Comparison of ENCODE assay signal across 24 cellular contexts in the genomic region with DNA sequence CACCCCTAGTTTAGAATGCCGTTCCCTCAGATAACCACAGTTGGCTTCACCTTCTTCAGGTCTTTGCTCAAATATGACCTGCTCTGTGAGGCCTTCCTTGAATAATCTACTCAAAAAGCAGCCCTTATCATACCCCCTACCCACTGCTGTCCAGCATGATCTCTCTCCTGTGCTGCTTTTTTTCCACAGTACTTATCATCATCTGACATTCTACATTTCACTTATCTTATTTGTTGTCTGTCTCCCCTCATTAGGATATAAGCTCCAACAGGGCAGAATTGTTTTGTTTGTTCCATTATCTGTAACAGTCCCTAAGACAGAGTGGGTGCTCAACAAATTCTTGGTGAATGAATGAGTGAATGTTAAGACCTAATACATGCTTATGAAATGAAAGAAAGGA. TPM values are rescaled to one million over a fixed set of nuclear protein-coding genes. Genes with fewer than 3 reads are reported as not detected.
A peak's percentile ranks its signal among the peaks of the same experiment; 100 is the strongest.
DNase-seq lines count a peak whose midpoint lies in the region; ATAC-seq, FAIRE-seq and TF ChIP-seq lines count a peak whose summit lies in the region.
"Had no signal": no experiment of that assay in that cellular context is flagged by ENCODE, and none has a peak within 500 bp of the region (broad histone marks: within the 10 kb centered on the region; RNA-seq: fewer than 3 reads in every experiment).

No MANE protein-coding gene starts in this region.

- ATAC-seq in K562: peak; percentile 72
- no peak for ATAC-seq in natural killer cell treated with Interleukin-12 subunit alpha and Interleukin-12 subunit beta and Interleukin-15 and Interleukin-18, amount 100 ng/mL, for 72 hours
- ATAC-seq: GM12878, mucosa of descending colon had no signal

- no TSS peak for BruUV-seq in K562 (replicated peaks; lab: Mats Ljungman, UMichigan)

- no peaks in the 10 kb centered on the region for H3K9me3 ChIP-seq in CD4-positive, alpha-beta memory T cell (ENCODE audit: control insufficient read depth in 1 of 2, low read length in 2 of 2)
- H3K9me3 ChIP-seq in K562 (replicated peaks; ENCODE audit: control insufficient read depth, insufficient read depth, low read depth, low read length): 0 out of 2 replicates have a peak, but pooled peaks cover 4% of the 10 kb centered on the region
- H3K9me3 ChIP-seq: Caco-2, left lung, mucosa of descending colon, neutrophil, tibial artery had no signal

- peaks cover 72% of the 10 kb centered on the region for H3K4me1 ChIP-seq in CD4-positive, alpha-beta memory T cell (ENCODE audit: insufficient read depth, low read length)
- H3K4me1 ChIP-seq in K562 (replicated peaks in 1 of 2; ENCODE audit: control insufficient read depth in 2 of 2, insufficient read depth in 2 of 2, low read length in 2 of 2): peaks cover 14 to 66% of the 10 kb centered on the region in 2 experiments

- intact Hi-C loops in CD4-positive, alpha-beta memory T cell (cut with micrococcal nuclease): no loop called here
- intact Hi-C loops in K562 (cut with micrococcal nuclease): no loop called here

- in situ Hi-C loops in K562 (cut with MboI): no loop called here

- no peak for TF ChIP-seq RAD21 in K562 (CRISPR knock-in tag; conservative IDR thresholded peaks at IDR 0.05 in 1 of 2, IDR thresholded peaks at IDR 0.05 in 1 of 2)

- TF ChIP-seq CTCF in K562 (IDR thresholded peaks at IDR 0.05 in 2 of 3, conservative IDR thresholded peaks at IDR 0.05 in 1 of 3; ENCODE audit: insufficient read depth in 2 of 3, low read depth in 1 of 3, low read length in 3 of 3): no peak
- no peak for TF ChIP-seq CTCF in RWPE1 (conservative IDR thresholded peaks at IDR 0.05; ENCODE audit: low read depth)

- CTCF ChIA-PET in CD4-positive, alpha-beta memory T cell (lab: Charles Lee; ENCODE audit: partially characterized antibody): no interaction called here
- CTCF ChIA-PET in K562 (lab: Yijun Ruan, JAX; ENCODE audit: low intra/inter-chr PET ratio): no interaction called here
- CTCF ChIA-PET in RWPE1 (lab: Yijun Ruan, JAX): no interaction called here

- no peak for DNase-seq in CD4-positive, alpha-beta memory T cell
- DNase-seq in HUDEP-2 (lab: John Stamatoyannopoulos, UW; ENCODE audit: unreplicated experiment in 76 of 76) (peak in 45 of 76 experiments; percentile 27 to 88 (median 63)), K562 (ENCODE audit: extremely low read depth in 1 of 4, low spot score in 3 of 4) (peak; percentile 33 to 76 (median 54)), RWPE1 (ENCODE audit: low spot score) (no peak), NCI-H1417 treated with DMSO at 0.1 percent for 48 hours (lab: John Stamatoyannopoulos, UW) (no peak), NCI-H82 (lab: John Stamatoyannopoulos, UW) (no peak)
- DNase-seq in natural killer cell treated with Interleukin-12 subunit alpha and Interleukin-12 subunit beta and Interleukin-15 and Interleukin-18, amount 100 ng/mL, for 72 hours (ENCODE audit: low spot score): no peak
- DNase-seq: activated CD4-positive, CD25-positive, alpha-beta regulatory T cell treated with anti-CD3 and anti-CD28 coated beads, Interleukin-2, amount 50 U/mL, for 72 hours; activated CD8-positive, alpha-beta memory T cell treated with anti-CD3 and anti-CD28 coated beads for 24 hours; brain microvascular endothelial cell; Caco-2; DND-41; HCEC 1CT; left lung; mucosa of descending colon; NCI-H1694 treated with DMSO at 0.1 percent for 48 hours; small intestine; T1000; tibial artery had no signal

- no peaks in the 10 kb centered on the region for H4K20me1 ChIP-seq in K562 (replicated peaks; ENCODE audit: control insufficient read depth, insufficient read depth, low read length)

- H3K9me3 Mint-ChIP-seq in CD4-positive, alpha-beta memory T cell: no peaks in the 10 kb centered on the region
- H3K9me3 Mint-ChIP-seq in natural killer cell treated with Interleukin-12 subunit alpha and Interleukin-12 subunit beta and Interleukin-15 and Interleukin-18, amount 100 ng/mL, for 72 hours: no peaks in the 10 kb centered on the region
- H3K9me3 Mint-ChIP-seq: stimulated activated naive CD8-positive, alpha-beta T cell treated with anti-CD3 and anti-CD28 coated beads, Interleukin-15, Interleukin-2, amounts not matched to agents 100 ng/mL and 50 ng/mL, for 24 hours had no signal

- no peak overlapping the region for H3K4me3 ChIP-seq in CD4-positive, alpha-beta memory T cell (ENCODE audit: low read length in 2 of 2)
- H3K4me3 ChIP-seq in K562: no peak overlapping the region
- H3K4me3 ChIP-seq: coronary artery, GM12878, left lung, mucosa of descending colon, tibial artery had no signal

- H3K9ac ChIP-seq in K562 (ENCODE audit: insufficient read depth in 1 of 2, low read depth in 2 of 2, low read length in 2 of 2): peak overlapping the region in 1 of 2 experiments; percentile 19; a peak in 1 of 4 replicates

- peaks cover 62 to 87% (median 77%) of the 10 kb centered on the region in 4 donors for H3K4me1 Mint-ChIP-seq in CD4-positive, alpha-beta memory T cell
- peaks cover 65 to 78% of the 10 kb centered on the region in 2 donors for H3K4me1 Mint-ChIP-seq in natural killer cell treated with Interleukin-12 subunit alpha and Interleukin-12 subunit beta and Interleukin-15 and Interleukin-18, amount 100 ng/mL, for 72 hours (ENCODE audit: low read depth in 2 of 2)

- POLR2A ChIA-PET in CD4-positive, alpha-beta memory T cell (lab: Charles Lee; ENCODE audit: partially characterized antibody): interaction anchor here (1.3 kb wide), 1 partner anchor 18 kb away, joined by 4 read pairs; the partner anchor contains the start of gene USP24
- POLR2A ChIA-PET in K562 (lab: Yijun Ruan, JAX) (interaction anchor here (1.5 to 2.3 kb wide), 4 partner anchors 9 to 17 kb away, joined by 4 to 9 read pairs (median 6); no protein-coding TSS in a partner anchor), RWPE1 (lab: Yijun Ruan, JAX; ENCODE audit: low non-redundant PET) (no interaction called here)

- H3K9me1 ChIP-seq in K562 (ENCODE audit: control insufficient read depth, insufficient read depth, low read length): no peaks in the 10 kb centered on the region

- peak; percentile 73 for FAIRE-seq in K562 (lab: Jason Lieb, UNC)
- FAIRE-seq: endometrium, GM12878, small intestine had no signal

- H3K4me2 ChIP-seq in K562 (ENCODE audit: insufficient read depth, low read length): peak overlapping the region; percentile 66

- no peak overlapping the region for H2AFZ ChIP-seq in K562 (ENCODE audit: low read depth, low read length)

- H3K36me3 Mint-ChIP-seq in CD4-positive, alpha-beta memory T cell: peaks cover 13 to 20% of the 10 kb centered on the region in 2 donors
- H3K36me3 Mint-ChIP-seq in natural killer cell treated with Interleukin-12 subunit alpha and Interleukin-12 subunit beta and Interleukin-15 and Interleukin-18, amount 100 ng/mL, for 72 hours: peaks cover 10% of the 10 kb centered on the region

- no peak overlapping the region for H3K27ac ChIP-seq in CD4-positive, alpha-beta memory T cell (ENCODE audit: low read depth, low read length)
- H3K27ac ChIP-seq in K562 (ENCODE audit: extremely low read depth, low read depth, low read length) (peak overlapping the region; percentile 75), RWPE1 (no peak overlapping the region)
- H3K27ac ChIP-seq: brain microvascular endothelial cell, coronary artery, neutrophil, tibial artery had no signal

- H3K4me3 Mint-ChIP-seq in CD4-positive, alpha-beta memory T cell: peak overlapping the region in 4 of 8 donors; percentile 1 to 43 (median 20)
- H3K4me3 Mint-ChIP-seq in natural killer cell treated with Interleukin-12 subunit alpha and Interleukin-12 subunit beta and Interleukin-15 and Interleukin-18, amount 100 ng/mL, for 72 hours: peak overlapping the region; percentile 14
- H3K4me3 Mint-ChIP-seq: stimulated activated naive CD8-positive, alpha-beta T cell treated with anti-CD3 and anti-CD28 coated beads, Interleukin-15, Interleukin-2, amounts not matched to agents 100 ng/mL and 50 ng/mL, for 24 hours had no signal

- H3K79me2 ChIP-seq in K562 (ENCODE audit: control insufficient read depth, insufficient read depth, low read length): peaks cover 92% of the 10 kb centered on the region

- H3K36me3 ChIP-seq in CD4-positive, alpha-beta memory T cell (ENCODE audit: insufficient read depth, low read length): no peaks in the 10 kb centered on the region
- H3K36me3 ChIP-seq in K562 (ENCODE audit: control insufficient read depth, insufficient read depth, low read length): peaks cover 48% of the 10 kb centered on the region
- H3K36me3 ChIP-seq: brain microvascular endothelial cell, left lung, neutrophil had no signal

- WGBS in K562 (ENCODE audit: insufficient coverage, low coverage, missing lambda C conversion rate): 0% methylated on average over 1 of the region's 1 CpG

- peak; percentile 78 for TF ChIP-seq EP300 in K562 (IDR thresholded peaks at IDR 0.05; ENCODE audit: low read length)

- H3K27me3 Mint-ChIP-seq in CD4-positive, alpha-beta memory T cell: no peaks in the 10 kb centered on the region
- H3K27me3 Mint-ChIP-seq in natural killer cell treated with Interleukin-12 subunit alpha and Interleukin-12 subunit beta and Interleukin-15 and Interleukin-18, amount 100 ng/mL, for 72 hours: no peaks in the 10 kb centered on the region
- H3K27me3 Mint-ChIP-seq: stimulated activated naive CD8-positive, alpha-beta T cell treated with anti-CD3 and anti-CD28 coated beads, Interleukin-15, Interleukin-2, amounts not matched to agents 100 ng/mL and 50 ng/mL, for 24 hours had no signal

- peak overlapping the region in 4 of 7 donors; percentile 6 to 71 (median 12) for H3K27ac Mint-ChIP-seq in CD4-positive, alpha-beta memory T cell
- peak overlapping the region; percentile 74 to 92 for H3K27ac Mint-ChIP-seq in natural killer cell treated with Interleukin-12 subunit alpha and Interleukin-12 subunit beta and Interleukin-15 and Interleukin-18, amount 100 ng/mL, for 72 hours

- H3K27me3 ChIP-seq in CD4-positive, alpha-beta memory T cell (ENCODE audit: insufficient read depth, low read length): no peaks in the 10 kb centered on the region
- no peaks in the 10 kb centered on the region for H3K27me3 ChIP-seq in K562 (ENCODE audit: control insufficient read depth in 2 of 2, insufficient read depth in 2 of 2, low read length in 2 of 2)
- H3K27me3 ChIP-seq: brain microvascular endothelial cell, left lung, neutrophil, tibial artery had no signal

- TF ChIP-seq POLR2A in K562 (conservative IDR thresholded peaks at IDR 0.05): no peak

RNA-seq across cellular contexts. Expression of gene USP24, which starts 18.1 kb away (rescaled TPM):
- 10 to 100 TPM; 73.2 to 74.2 TPM for total RNA-seq in CD4-positive, alpha-beta memory T cell
- polyA plus RNA-seq in CD4-positive, alpha-beta memory T cell: 10 to 100 TPM in 1 of 2 donors, 1 to 10 TPM in 1; 1.6 to 10.9 TPM
- total RNA-seq in K562 (2011; cell fraction: chromatin; rRNA removed; ENCODE audit: low replicate concordance): 62.0 and 200 TPM in 2 replicates
- 24.7 and 42.9 TPM in 2 replicates for total RNA-seq in K562 (2011; cell fraction: nucleolus; rRNA removed)
- total RNA-seq in K562 (2011; cell fraction: nucleoplasm; rRNA removed): 66.4 and 102 TPM in 2 replicates
- total RNA-seq in K562 (2014; rRNA removed) (33.9 and 36.8 TPM in 2 replicates), K562 (2014; rRNA removed; fragmentation: Illumina TruSeq; extraction: Trizol) (54.5 and 56.4 TPM in 2 replicates), K562 (2015; rRNA removed; fragmentation: Illumina TruSeq; extraction: Trizol) (57.6 and 62.6 TPM in 2 replicates), K562 (2021) (40.5 and 43.4 TPM in 2 replicates)
- polyA plus RNA-seq in K562 (2011; rRNA removed) (22.0 and 31.3 TPM in 2 replicates), K562 (2014; fragmentation: Illumina TruSeq; extraction: Trizol) (38.2 and 43.5 TPM in 2 replicates), K562 (2014; fragmentation: Nextera tagmentation; extraction: Ambion mirVana) (10 to 100 TPM in 1 of 2 experiments, 1 to 10 TPM in 1; 7.7 to 14.1 TPM), K562 (2014; rRNA removed) (25.7 and 32.9 TPM in 2 replicates)
- 14.2 and 17.7 TPM in 2 replicates for polyA plus RNA-seq in K562 (2011; cell fraction: cytosol; rRNA removed)
- 47.1 and 49.3 TPM in 2 replicates for polyA plus RNA-seq in K562 (2011; cell fraction: nucleus; rRNA removed)
- 23.4 and 27.9 TPM in 2 replicates for polyA plus RNA-seq in K562 (2012)
- 109 and 122 TPM in 2 replicates for polyA minus RNA-seq in K562 (2011; rRNA and poly(A)+ RNA removed)
- polyA minus RNA-seq in K562 (2011; cell fraction: cytosol; rRNA and poly(A)+ RNA removed): 32.7 and 45.0 TPM in 2 replicates
- polyA minus RNA-seq in K562 (2011; cell fraction: nucleus; rRNA and poly(A)+ RNA removed): 65.6 and 111 TPM in 2 replicates
- 10 to 100 TPM; 66.8 to 83.1 TPM for total RNA-seq in natural killer cell treated with Interleukin-12 subunit alpha and Interleukin-12 subunit beta and Interleukin-15 and Interleukin-18, amount 100 ng/mL, for 72 hours

Comparison
In these comparisons a context has a peak if more than half of its experiments do, and no peak if none do; other contexts are left out.
1. DNase-seq: peak in HUDEP-2 (45 of 76) and K562 (4 of 4); none in CD4-positive, alpha-beta memory T cell (0 of 5), natural killer cell treated with Interleukin-12 subunit alpha and Interleukin-12 subunit beta and Interleukin-15 and Interleukin-18, amount 100 ng/mL, for 72 hours (single experiment), RWPE1 (single experiment), NCI-H1417 treated with DMSO at 0.1 percent for 48 hours (single experiment) and NCI-H82 (single experiment).